ENCODE assay signal across 8 cellular contexts in the genomic region with DNA sequence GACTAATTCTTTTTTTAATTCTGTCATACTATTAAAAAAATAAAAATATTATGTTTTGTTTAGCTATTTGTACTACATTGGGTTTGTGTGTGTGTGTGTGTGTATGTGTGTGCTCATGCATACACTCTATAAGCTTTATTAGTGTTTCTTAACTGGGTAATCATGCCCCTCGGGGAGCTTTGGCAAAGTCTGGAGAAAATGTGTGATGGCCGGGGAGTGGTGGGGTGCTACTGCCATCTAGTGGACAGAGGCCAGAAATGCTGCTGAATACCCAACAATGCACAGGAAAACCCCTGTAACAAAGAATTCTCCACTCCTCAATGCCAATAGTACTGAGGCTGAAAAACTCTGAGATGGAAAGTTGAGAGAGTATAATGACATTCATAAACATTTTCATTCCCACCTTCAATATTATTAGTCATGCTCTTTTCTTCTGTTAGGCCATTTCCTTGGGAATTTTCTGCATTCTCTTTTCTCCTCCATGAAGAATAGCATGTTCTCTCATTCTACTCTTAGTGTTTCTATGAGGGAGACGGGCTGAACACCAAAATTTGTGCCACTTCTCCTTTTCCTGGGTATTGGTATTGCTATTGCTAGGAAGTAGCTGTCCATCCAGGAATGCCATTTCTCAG.
DNase-seq lines count a peak whose midpoint lies in the region; ATAC-seq and TF ChIP-seq lines count a peak whose summit lies in the region.

No MANE protein-coding gene starts in this region.

- no peaks in the 10 kb centered on the region for H3K79me2 ChIP-seq in Loucy (ENCODE audit: insufficient read depth, low read length)

- H3K4me2 ChIP-seq in Loucy (ENCODE audit: low read depth, low read length, poor library complexity, severe bottlenecking): no peak overlapping the region

- ATAC-seq in heart right ventricle: peak in 7 of 8 donors; percentile 64 to 87 (median 73)

- WGBS in heart right ventricle, 2 donors: 26% methylated on average over 3 of the region's 3 CpGs

- no peaks in the 10 kb centered on the region for H3F3A ChIP-seq in Loucy (ENCODE audit: low read depth)

- TF ChIP-seq CTCF in Loucy (conservative IDR thresholded peaks at IDR 0.05; ENCODE audit: low read length) (peak; percentile 93), heart right ventricle (IDR thresholded peaks at IDR 0.05) (peak; percentile 82 to 96 (median 93))

- H3K9me2 ChIP-seq in Loucy (replicated peaks; ENCODE audit: low read depth, low read length): no peaks in the 10 kb centered on the region

- H4K20me1 ChIP-seq in Loucy (ENCODE audit: insufficient read depth, low read length, poor library complexity, severe bottlenecking): no peaks in the 10 kb centered on the region

- H3K9me3 ChIP-seq in Loucy (ENCODE audit: insufficient read depth, low read depth, low read length) (no peaks in the 10 kb centered on the region), heart right ventricle (peaks cover 0 to 34% (median 4%) of the 10 kb centered on the region in 11 donors)

- no peaks in the 10 kb centered on the region for H3K36me3 ChIP-seq in Loucy (ENCODE audit: insufficient read depth, low read length)
- H3K36me3 ChIP-seq in heart right ventricle: peaks cover 0 to 8% (median 0%) of the 10 kb centered on the region in 9 donors

- H3K4me1 ChIP-seq in Loucy (ENCODE audit: insufficient read depth, low read length, poor library complexity, severe bottlenecking) (no peaks in the 10 kb centered on the region), heart right ventricle (peaks cover 0 to 8% (median 6%) of the 10 kb centered on the region in 9 donors)

- H2AFZ ChIP-seq in Loucy (ENCODE audit: low read length): no peak overlapping the region

- H3K4me3 ChIP-seq in Loucy (ENCODE audit: low read length, poor library complexity, severe bottlenecking) (no peak overlapping the region), heart right ventricle (no peak overlapping the region)

- H3K27ac ChIP-seq in heart right ventricle: no peak overlapping the region

- intact Hi-C loops in heart right ventricle (cut with DNase I): loop anchor here (1.0 to 10.0 kb wide), 15 partner anchors 209 to 649 kb away; no protein-coding TSS in a partner anchor

- no peak overlapping the region for H3K9ac ChIP-seq in Loucy (ENCODE audit: low read depth, low read length, poor library complexity, severe bottlenecking)

- H3K27me3 ChIP-seq in Loucy (ENCODE audit: insufficient read depth, low read length, poor library complexity, severe bottlenecking) (no peaks in the 10 kb centered on the region), heart right ventricle (no peaks in the 10 kb centered on the region)

- peak; percentile 68 for DNase-seq in GDM1 (lab: John Stamatoyannopoulos, UW)
- DNase-seq in H4 (ENCODE audit: low spot score): peak; percentile 44
- peak; percentile 48 for DNase-seq in SKM-1 treated with dmso at 0.1 percent for 144 hours (lab: John Stamatoyannopoulos, UW; ENCODE audit: unreplicated experiment)
- peak; percentile 32 for DNase-seq in activated naive CD8-positive, alpha-beta T cell treated with anti-CD3 and anti-CD28 coated beads, Interleukin-2, amount 50 U/mL, for 16 hours (ENCODE audit: low read depth, low spot score)
- peak; percentile 40 to 44 for DNase-seq in heart right ventricle
- DNase-seq in putamen (ENCODE audit: low spot score): peak; percentile 60
- no peak for DNase-seq in mesenteric fat pad (ENCODE audit: low spot score)
